In the genomic region with DNA sequence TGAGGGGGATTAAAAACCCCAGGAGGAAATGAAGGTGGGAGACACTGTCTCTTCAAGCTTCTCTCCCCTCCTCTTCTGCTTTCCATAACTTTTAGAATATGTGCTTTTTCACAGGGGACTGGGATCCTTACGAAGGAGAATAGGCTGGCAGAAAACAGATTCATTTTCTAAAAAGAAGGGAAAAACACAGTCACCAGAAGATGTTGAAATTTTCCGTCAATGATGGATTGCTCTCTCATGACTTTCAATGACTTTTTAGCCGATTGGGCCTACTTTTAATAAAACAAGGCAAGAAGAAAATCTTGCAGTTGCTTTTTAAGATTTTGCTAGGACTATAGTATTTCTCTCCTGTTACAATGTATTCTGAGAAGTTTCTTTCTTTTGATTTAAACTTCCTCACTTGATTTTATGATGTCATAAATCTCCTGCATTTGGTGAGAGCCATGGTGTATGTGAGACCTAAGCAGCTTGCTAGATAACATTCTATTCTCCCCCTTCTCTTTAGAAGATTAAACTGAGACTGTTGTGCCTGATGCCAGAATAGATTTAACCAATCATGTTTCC, we compare ENCODE assay signal across 16 cellular contexts.
"Had no signal": no experiment of that assay in that cellular context is flagged by ENCODE, and none has a peak within 500 bp of the region (broad histone marks: within the 10 kb centered on the region; RNA-seq: fewer than 3 reads in every experiment).

No MANE protein-coding gene starts in this region.

- H3K36me3 Mint-ChIP-seq: stimulated activated memory B cell treated with anti-CD40 and anti-IgM and Interleukin-4, amounts not matched to agents 10 μg/mL and 1 μg/mL and 100 μg/mL, for 72 hours had no signal

- ATAC-seq: effector memory CD8-positive, alpha-beta T cell; heart left ventricle; stimulated activated memory B cell treated with anti-CD40 and anti-IgM and Interleukin-4, amounts not matched to agents 10 μg/mL and 1 μg/mL and 100 μg/mL, for 72 hours had no signal

- H3K9me3 Mint-ChIP-seq: activated T-helper 1 cell treated with anti-CD3 and anti-CD28 coated beads, Interleukin-12 subunit alpha, Interleukin-12 subunit beta, Interleukin-2, Interleukin-4 antibody, amounts not matched to agents 30 ng/mL and 10 ng/mL and 1 ng/mL, durations not matched to agents 14 hours and 24 hours and 36 hours; dendritic cell treated with granulocyte-macrophage colony-stimulating factor and Interleukin-4, amounts not matched to agents 40 ng/mL and 50 ng/mL, for 4 days; T-helper 1 cell treated with Interleukin-12 subunit alpha and Interleukin-12 subunit beta and Interleukin-4 antibody, amounts not matched to agents 30 μg/mL and 1 μg/mL, for 36 hours; WTC11 had no signal

- H3K9me3 ChIP-seq: heart left ventricle, right atrium auricular region, spleen had no signal

- H3K4me3 Mint-ChIP-seq: activated T-helper 1 cell treated with anti-CD3 and anti-CD28 coated beads, Interleukin-12 subunit alpha, Interleukin-12 subunit beta, Interleukin-2, Interleukin-4 antibody, amounts not matched to agents 30 ng/mL and 10 ng/mL and 1 ng/mL, durations not matched to agents 14 hours and 24 hours and 36 hours; dendritic cell treated with granulocyte-macrophage colony-stimulating factor and Interleukin-4, amounts not matched to agents 40 ng/mL and 50 ng/mL, for 4 days; effector memory CD8-positive, alpha-beta T cell; mesothelial cell of epicardium; stimulated activated memory B cell treated with anti-CD40 and anti-IgM and Interleukin-4, amounts not matched to agents 10 μg/mL and 1 μg/mL and 100 μg/mL, for 72 hours; T-helper 1 cell treated with Interleukin-12 subunit alpha and Interleukin-12 subunit beta and Interleukin-4 antibody, amounts not matched to agents 30 μg/mL and 1 μg/mL, for 36 hours; WTC11 had no signal

- H3K4me1 Mint-ChIP-seq: stimulated activated memory B cell treated with anti-CD40 and anti-IgM and Interleukin-4, amounts not matched to agents 10 μg/mL and 1 μg/mL and 100 μg/mL, for 72 hours had no signal

- H3K27ac ChIP-seq: brain microvascular endothelial cell, right atrium auricular region, spleen had no signal

- H3K27me3 ChIP-seq: brain microvascular endothelial cell, heart left ventricle, right atrium auricular region had no signal

- DNase-seq: activated CD4-positive, alpha-beta T cell treated with anti-CD3 and anti-CD28 coated beads for 48 hours; activated naive CD4-positive, alpha-beta T cell; brain microvascular endothelial cell; effector memory CD8-positive, alpha-beta T cell; heart left ventricle; kidney; posterior cingulate gyrus; spleen; stimulated activated CD4-positive, alpha-beta T cell treated with anti-CD3 and anti-CD28 coated beads, Interleukin-1b, Interleukin-23, amount 100 ng/mL, for 48 hours had no signal

- H3K4me3 ChIP-seq: heart left ventricle, right atrium auricular region, spleen had no signal

- H3K27ac Mint-ChIP-seq: activated T-helper 1 cell treated with anti-CD3 and anti-CD28 coated beads, Interleukin-12 subunit alpha, Interleukin-12 subunit beta, Interleukin-2, Interleukin-4 antibody, amounts not matched to agents 30 ng/mL and 10 ng/mL and 1 ng/mL, durations not matched to agents 14 hours and 24 hours and 36 hours; dendritic cell treated with granulocyte-macrophage colony-stimulating factor and Interleukin-4, amounts not matched to agents 40 ng/mL and 50 ng/mL, for 4 days; effector memory CD8-positive, alpha-beta T cell; mesothelial cell of epicardium; stimulated activated memory B cell treated with anti-CD40 and anti-IgM and Interleukin-4, amounts not matched to agents 10 μg/mL and 1 μg/mL and 100 μg/mL, for 72 hours; T-helper 1 cell treated with Interleukin-12 subunit alpha and Interleukin-12 subunit beta and Interleukin-4 antibody, amounts not matched to agents 30 μg/mL and 1 μg/mL, for 36 hours; WTC11 had no signal

- H3K27me3 Mint-ChIP-seq: dendritic cell treated with granulocyte-macrophage colony-stimulating factor and Interleukin-4, amounts not matched to agents 40 ng/mL and 50 ng/mL, for 4 days; effector memory CD8-positive, alpha-beta T cell had no signal

- H3K36me3 ChIP-seq: brain microvascular endothelial cell, heart left ventricle, right atrium auricular region, spleen had no signal
